In genomic region chr6:168383062-168383854, GRCh38 we compare ENCODE assay signal across 28 cellular contexts. TPM values are rescaled to one million over a fixed set of nuclear protein-coding genes. Genes with fewer than 3 reads are reported as not detected.
"Had no signal": no experiment of that assay in that cellular context is flagged by ENCODE, and none has a peak within 500 bp of the region (broad histone marks: within the 10 kb centered on the region; RNA-seq: fewer than 3 reads in every experiment).

No MANE protein-coding gene starts in this region.

- ATAC-seq: activated naive CD4-positive, alpha-beta T cell treated with anti-CD3 and anti-CD28 coated beads, Interleukin-2, amount 50 U/mL, for 72 hours; body of pancreas; naive thymus-derived CD4-positive, alpha-beta T cell had no signal

- FAIRE-seq: keratinocyte had no signal

- H3K4me1 ChIP-seq: gastrocnemius medialis, parathyroid adenoma, right atrium auricular region, transverse colon had no signal

- H2AFZ ChIP-seq: hepatocyte, parathyroid adenoma had no signal

- H3K27me3 ChIP-seq: body of pancreas, cardiac muscle cell, gastrocnemius medialis, hepatocyte, right atrium auricular region, transverse colon, uterus had no signal

- H3K4me2 ChIP-seq: hepatocyte had no signal

- H3K4me3 ChIP-seq: body of pancreas, cardiac muscle cell, coronary artery, dorsolateral prefrontal cortex, gastrocnemius medialis, hepatocyte, right atrium auricular region, transverse colon had no signal

- H3K27ac ChIP-seq: body of pancreas, cardiac muscle cell, coronary artery, dorsolateral prefrontal cortex, parathyroid adenoma had no signal

- H3K36me3 ChIP-seq: cardiac muscle cell, gastrocnemius medialis, right atrium auricular region, transverse colon, uterus had no signal

- DNase-seq: activated CD4-positive, alpha-beta memory T cell treated with anti-CD3 and anti-CD28 coated beads, Interleukin-2, amount 10 ng/mL, durations not matched to agents 7 days and 5 days; activated CD4-positive, alpha-beta T cell treated with anti-CD3 and anti-CD28 coated beads for 1 hour; activated CD4-positive, alpha-beta T cell treated with anti-CD3 and anti-CD28 coated beads, Interleukin-2, amount 10 ng/mL, durations not matched to agents 7 days and 5 days; activated CD8-positive, alpha-beta memory T cell treated with anti-CD3 and anti-CD28 coated beads, Interleukin-2, amount 50 U/mL, for 48 hours; activated naive CD4-positive, alpha-beta T cell; activated T-cell treated with anti-CD3 and anti-CD28 coated beads, Interleukin-2, amount 50 U/mL, for 24 hours; body of pancreas; effector memory CD4-positive, alpha-beta T cell; gastrocnemius medialis; left cardiac atrium; mammary epithelial cell; midbrain; naive thymus-derived CD4-positive, alpha-beta T cell; nucleus accumbens; stimulated activated CD4-positive, alpha-beta T cell treated with anti-CD3 and anti-CD28 coated beads, Interleukin-2, amount 100 ng/mL, for 48 hours; stimulated activated naive CD4-positive, alpha-beta T cell treated with Interleukin-2 at 50 U/mL for 16 hours; T-helper 2 cell; transverse colon; uterus had no signal

- H3K9me3 ChIP-seq: body of pancreas, gastrocnemius medialis, right atrium auricular region, transverse colon, uterus had no signal

- H3K9ac ChIP-seq: parathyroid adenoma had no signal

RNA-seq across cellular contexts. Expression of gene SMOC2, which starts 57.7 kb away (rescaled TPM):
- total RNA-seq: activated CD4-positive, alpha-beta memory T cell treated with anti-CD3 and anti-CD28 coated beads, Interleukin-2, amount 10 ng/mL, durations not matched to agents 7 days and 5 days; activated CD4-positive, alpha-beta T cell treated with anti-CD3 and anti-CD28 coated beads, Interleukin-2, amount 10 ng/mL, durations not matched to agents 7 days and 5 days; activated naive CD4-positive, alpha-beta T cell treated with anti-CD3 and anti-CD28 coated beads, Interleukin-2, amount 50 U/mL, for 72 hours; mammary epithelial cell; naive thymus-derived CD4-positive, alpha-beta T cell; pulmonary artery endothelial cell had no signal
- polyA plus RNA-seq: mammary epithelial cell; naive thymus-derived CD4-positive, alpha-beta T cell had no signal
